8 cellular contexts compared by ENCODE assay signal in the genomic region with DNA sequence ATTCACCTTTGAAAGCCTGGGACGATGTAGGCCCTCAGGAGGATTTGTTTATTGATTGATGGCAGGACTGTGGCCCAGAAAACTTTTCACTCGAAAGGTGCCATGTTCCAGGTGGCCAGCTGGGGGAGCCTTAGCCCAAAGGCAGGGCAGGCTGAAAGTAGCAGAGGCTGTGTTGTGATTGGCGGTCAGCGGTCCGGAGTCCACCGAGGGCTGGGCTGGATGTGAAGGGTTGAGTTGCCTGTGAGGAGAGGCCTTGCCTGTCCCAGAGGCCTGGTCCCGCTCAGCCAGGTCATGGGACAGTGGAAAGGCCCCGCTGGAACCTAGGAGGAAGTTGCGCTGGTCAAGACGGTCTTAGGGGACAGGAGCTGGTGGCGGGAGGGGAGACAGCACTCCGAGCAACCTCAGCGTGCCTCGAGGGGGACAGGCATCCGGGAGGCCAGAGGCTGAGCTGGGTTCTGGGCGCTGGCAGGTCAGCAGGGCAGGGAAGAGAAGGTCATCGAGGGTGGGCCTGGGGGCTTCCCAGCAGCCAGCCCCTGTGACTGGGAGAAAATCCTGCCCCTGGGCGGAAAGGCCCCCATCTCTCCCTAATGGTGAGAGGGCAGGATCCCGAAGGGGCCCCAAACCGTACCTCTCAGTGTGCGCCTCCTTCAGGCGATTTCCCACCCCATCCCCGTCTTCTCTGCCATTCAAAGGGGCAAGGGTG. TPM values are rescaled to one million over a fixed set of nuclear protein-coding genes. Genes with fewer than 3 reads are reported as not detected.
DNase-seq lines count a peak whose midpoint lies in the region; ATAC-seq and TF ChIP-seq lines count a peak whose summit lies in the region.

No MANE protein-coding gene starts in this region.

- H3K9me3 ChIP-seq in PC-9 (ENCODE audit: insufficient read depth, low read depth): no peaks in the 10 kb centered on the region

- H3K4me3 ChIP-seq in AG09309 (ENCODE audit: control insufficient read depth, low read depth, low read length): no peak overlapping the region
- no peak overlapping the region for H3K4me3 ChIP-seq in PC-9

- no peak overlapping the region for H3K27ac ChIP-seq in PC-9

- no peak overlapping the region for H2AFZ ChIP-seq in PC-9

- peak; percentile 75 for TF ChIP-seq CTCF in AG09309 (IDR thresholded peaks at IDR 0.05; ENCODE audit: control insufficient read depth, insufficient read depth, low read depth, low read length, missing control alignments)
- TF ChIP-seq CTCF in GM13977 (IDR thresholded peaks at IDR 0.05; ENCODE audit: extremely low read depth, insufficient read depth, missing control alignments): peak; percentile 92
- TF ChIP-seq CTCF in PC-9 (conservative IDR thresholded peaks at IDR 0.05): peak; percentile 56

- H3K36me3 ChIP-seq in PC-9 (ENCODE audit: low read depth): no peaks in the 10 kb centered on the region

- intact Hi-C loops in PC-9 (cut with micrococcal nuclease; ENCODE audit: unreplicated experiment): no loop called here

- in situ Hi-C loops in GM13977 (cut with MboI; ENCODE audit: low pct_unique_long_range_greater_than_20kb, low sequenced_read_pairs, unreplicated experiment): no loop called here

- no peaks in the 10 kb centered on the region for H4K20me1 ChIP-seq in PC-9 (ENCODE audit: insufficient read depth)

- no peaks in the 10 kb centered on the region for H3F3A ChIP-seq in PC-9 (ENCODE audit: insufficient read depth, low read depth)

- DNase-seq in AG09309 (ENCODE audit: low read depth) (no peak), GM13977 (ENCODE audit: low spot score) (peak; percentile 84), PC-9 (peak in 1 of 2 experiments; percentile 3), iPS-NIHi11 (ENCODE audit: low spot score) (peak; percentile 98), NCI-H128 (lab: John Stamatoyannopoulos, UW; ENCODE audit: unreplicated experiment) (no peak)
- peak; percentile 51 for DNase-seq in activated naive CD4-positive, alpha-beta T cell treated with Interleukin-2 at 50 U/mL for 16 hours
- peak; percentile 7 for DNase-seq in stimulated activated CD8-positive, alpha-beta memory T cell treated with anti-CD3 and anti-CD28 coated beads, Interleukin-15, amount 100 ng/mL, for 1 hour (ENCODE audit: low read depth)

- POLR2A ChIA-PET in PC-9 (lab: Charles Lee; ENCODE audit: unreplicated experiment): no interaction called here

- ATAC-seq in HG03095 (IDR thresholded peaks at IDR 0.05; ENCODE audit: unreplicated experiment): peak; percentile 85

- no peak overlapping the region for H3K4me2 ChIP-seq in PC-9

- no peaks in the 10 kb centered on the region for H3K9me2 ChIP-seq in PC-9 (ENCODE audit: insufficient read depth)

- H3K79me2 ChIP-seq in PC-9 (ENCODE audit: low read depth): no peaks in the 10 kb centered on the region

- H3K27me3 ChIP-seq in PC-9 (ENCODE audit: insufficient read depth, low read depth): no peaks in the 10 kb centered on the region

- BruUV-seq in PC-9 (replicated peaks; lab: Mats Ljungman, UMichigan): no TSS peak

- CTCF ChIA-PET in PC-9 (lab: Charles Lee): no interaction called here

- H3K4me1 ChIP-seq in PC-9 (replicated peaks; ENCODE audit: insufficient read depth): no peaks in the 10 kb centered on the region

RNA-seq across cellular contexts. Expression of gene CMA1, which starts 26.3 kb away (rescaled TPM):
- total RNA-seq in PC-9 (2021): not detected in 2 replicates

RNA-seq across cellular contexts. Expression of gene SDR39U1, which starts 39.2 kb away (rescaled TPM):
- total RNA-seq in PC-9 (2021): 14.8 and 17.2 TPM in 2 replicates

RNA-seq across cellular contexts. Expression of gene KHNYN, which starts 52.0 kb away (rescaled TPM):
- 51.5 and 53.4 TPM in 2 replicates for total RNA-seq in PC-9 (2021)

RNA-seq across cellular contexts. Expression of gene CBLN3, which starts 52.3 kb away (rescaled TPM):
- total RNA-seq in PC-9 (2021): 7.6 and 8.3 TPM in 2 replicates

Comparison
In these comparisons a context has a peak if more than half of its experiments do, and no peak if none do; other contexts are left out.
1. DNase-seq: peak in GM13977 (single experiment), activated naive CD4-positive, alpha-beta T cell treated with Interleukin-2 at 50 U/mL for 16 hours (single experiment), iPS-NIHi11 (single experiment) and stimulated activated CD8-positive, alpha-beta memory T cell treated with anti-CD3 and anti-CD28 coated beads, Interleukin-15, amount 100 ng/mL, for 1 hour (single experiment); none in AG09309 (single experiment) and NCI-H128 (single experiment).
2. Peak in every context shown above with its lines, with median percentiles within 50 percentile points of each other: CTCF ChIP-seq.